11 cellular contexts compared by ENCODE assay signal in genomic region chr18:26545737-26546136, GRCh38. TPM values are rescaled to one million over a fixed set of nuclear protein-coding genes. Genes with fewer than 3 reads are reported as not detected.
DNase-seq lines count a peak whose midpoint lies in the region; ATAC-seq and TF ChIP-seq lines count a peak whose summit lies in the region.
"Had no signal": no experiment of that assay in that cellular context is flagged by ENCODE, and none has a peak within 500 bp of the region (broad histone marks: within the 10 kb centered on the region; RNA-seq: fewer than 3 reads in every experiment).

No MANE protein-coding gene starts in this region.

- H3K27ac ChIP-seq in CD4-positive, alpha-beta memory T cell (ENCODE audit: low read depth, low read length): no peak overlapping the region
- H3K27ac ChIP-seq in naive thymus-derived CD4-positive, alpha-beta T cell (ENCODE audit: low read depth, low read length): no peak overlapping the region

- H3K9me3 ChIP-seq in CD4-positive, alpha-beta memory T cell (ENCODE audit: control insufficient read depth in 1 of 2, low read length in 2 of 2): no peaks in the 10 kb centered on the region
- H3K9me3 ChIP-seq in naive thymus-derived CD4-positive, alpha-beta T cell (ENCODE audit: control insufficient read depth in 2 of 3, low read length in 3 of 3): no peaks in the 10 kb centered on the region

- no peaks in the 10 kb centered on the region for H3K27me3 ChIP-seq in CD4-positive, alpha-beta memory T cell (ENCODE audit: insufficient read depth, low read length)
- H3K27me3 ChIP-seq in naive thymus-derived CD4-positive, alpha-beta T cell (ENCODE audit: control insufficient read depth in 2 of 2, insufficient read depth in 2 of 2, low read length in 2 of 2): no peaks in the 10 kb centered on the region

- peaks cover 0 to 1% of the 10 kb centered on the region in 2 donors for H3K36me3 Mint-ChIP-seq in CD4-positive, alpha-beta memory T cell
- H3K36me3 Mint-ChIP-seq in chondrocyte (ENCODE audit: low read depth): no peaks in the 10 kb centered on the region
- peaks cover 0 to 5% (median 0%) of the 10 kb centered on the region in 5 donors for H3K36me3 Mint-ChIP-seq in naive thymus-derived CD4-positive, alpha-beta T cell

- no peak for DNase-seq in CD4-positive, alpha-beta memory T cell
- DNase-seq in Jurkat, Clone E6-1 (ENCODE audit: low read depth, low spot score): no peak
- DNase-seq in chondrocyte (ENCODE audit: low spot score): no peak
- no peak for DNase-seq in naive thymus-derived CD4-positive, alpha-beta T cell
- DNase-seq in NCI-H2107 treated with DMSO at 0.1 percent for 48 hours (lab: John Stamatoyannopoulos, UW; ENCODE audit: unreplicated experiment): no peak
- DNase-seq in NCI-H446 (lab: John Stamatoyannopoulos, UW): no peak
- DNase-seq: NCI-H345, posterior cingulate gyrus, T-helper 17 cell had no signal

- TF ChIP-seq CTCF in chondrocyte (IDR thresholded peaks at IDR 0.05): no peak

- intact Hi-C loops in CD4-positive, alpha-beta memory T cell (cut with micrococcal nuclease): loop anchor here (5.0 kb wide), 1 partner anchor 453 kb away; the partner anchor contains the start of gene SS18
- intact Hi-C loops in naive thymus-derived CD4-positive, alpha-beta T cell (cut with micrococcal nuclease): loop anchor here (5.0 to 10.0 kb wide), 5 partner anchors 112 to 453 kb away; partner anchors contain the start of genes SS18 (in 2 of the 2) and TAF4B (in 1 of the 2)

- peaks cover 22 to 59% (median 33%) of the 10 kb centered on the region in 4 donors for H3K4me1 Mint-ChIP-seq in CD4-positive, alpha-beta memory T cell
- peaks cover 50% of the 10 kb centered on the region for H3K4me1 Mint-ChIP-seq in chondrocyte (ENCODE audit: low read depth)
- H3K4me1 Mint-ChIP-seq in naive thymus-derived CD4-positive, alpha-beta T cell: peaks cover 18 to 55% (median 36%) of the 10 kb centered on the region in 7 donors

- peaks cover 2 to 10% of the 10 kb centered on the region in 2 donors for H3K27me3 Mint-ChIP-seq in CD4-positive, alpha-beta memory T cell
- no peaks in the 10 kb centered on the region for H3K27me3 Mint-ChIP-seq in chondrocyte (ENCODE audit: low read depth)
- H3K27me3 Mint-ChIP-seq in naive thymus-derived CD4-positive, alpha-beta T cell: peaks cover 0 to 18% (median 7%) of the 10 kb centered on the region in 5 donors

- H3K4me1 ChIP-seq in CD4-positive, alpha-beta memory T cell (ENCODE audit: insufficient read depth, low read length): peaks cover 37% of the 10 kb centered on the region
- H3K4me1 ChIP-seq in naive thymus-derived CD4-positive, alpha-beta T cell (ENCODE audit: control insufficient read depth in 2 of 2, insufficient read depth in 2 of 2, low read length in 2 of 2): no peaks in the 10 kb centered on the region

- POLR2A ChIA-PET in CD4-positive, alpha-beta memory T cell (lab: Charles Lee; ENCODE audit: partially characterized antibody): no interaction called here
- POLR2A ChIA-PET in naive thymus-derived CD4-positive, alpha-beta T cell (lab: Charles Lee): no interaction called here

- H3K9me3 Mint-ChIP-seq in CD4-positive, alpha-beta memory T cell: peaks cover 0 to 6% (median 0%) of the 10 kb centered on the region in 8 donors
- no peaks in the 10 kb centered on the region for H3K9me3 Mint-ChIP-seq in chondrocyte (ENCODE audit: low read depth)
- peaks cover 0 to 5% (median 0%) of the 10 kb centered on the region in 11 donors for H3K9me3 Mint-ChIP-seq in naive thymus-derived CD4-positive, alpha-beta T cell

- H3K4me3 Mint-ChIP-seq in CD4-positive, alpha-beta memory T cell: peak overlapping the region in 7 of 8 donors; percentile 2 to 76 (median 25)
- peak overlapping the region; percentile 51 for H3K4me3 Mint-ChIP-seq in chondrocyte (ENCODE audit: unreplicated experiment)
- H3K4me3 Mint-ChIP-seq in naive thymus-derived CD4-positive, alpha-beta T cell: peak overlapping the region in 7 of 10 donors; percentile 13 to 92 (median 47)

- no peak overlapping the region for H3K4me3 ChIP-seq in CD4-positive, alpha-beta memory T cell (ENCODE audit: low read length in 2 of 2)
- H3K4me3 ChIP-seq in Jurkat, Clone E6-1 (ENCODE audit: low read length): peak overlapping the region; percentile 13
- H3K4me3 ChIP-seq in naive thymus-derived CD4-positive, alpha-beta T cell (ENCODE audit: low read length): no peak overlapping the region

- CTCF ChIA-PET in CD4-positive, alpha-beta memory T cell (lab: Charles Lee; ENCODE audit: partially characterized antibody): no interaction called here
- CTCF ChIA-PET in naive thymus-derived CD4-positive, alpha-beta T cell (lab: Charles Lee): interaction anchor here (0.6 kb wide), 1 partner anchor 696 kb away, joined by 3 read pairs; no protein-coding TSS in a partner anchor

- no peak for ATAC-seq in naive thymus-derived CD4-positive, alpha-beta T cell
- ATAC-seq in GM18873 (IDR thresholded peaks at IDR 0.05; ENCODE audit: low FRiP score, unreplicated experiment): no peak
- ATAC-seq in GM21515 (IDR thresholded peaks at IDR 0.05; ENCODE audit: unreplicated experiment): no peak
- ATAC-seq: T-helper 17 cell had no signal

- H3K36me3 ChIP-seq in CD4-positive, alpha-beta memory T cell (ENCODE audit: insufficient read depth, low read length): no peaks in the 10 kb centered on the region
- no peaks in the 10 kb centered on the region for H3K36me3 ChIP-seq in naive thymus-derived CD4-positive, alpha-beta T cell (ENCODE audit: control insufficient read depth in 2 of 3, insufficient read depth in 3 of 3, low read length in 3 of 3)

- H3K27ac Mint-ChIP-seq in CD4-positive, alpha-beta memory T cell: no peak overlapping the region
- H3K27ac Mint-ChIP-seq in chondrocyte (ENCODE audit: unreplicated experiment): no peak overlapping the region
- no peak overlapping the region for H3K27ac Mint-ChIP-seq in naive thymus-derived CD4-positive, alpha-beta T cell
- H3K27ac Mint-ChIP-seq: T-helper 17 cell had no signal

RNA-seq across cellular contexts. Expression of gene KCTD1, which starts 2.6 kb away (rescaled TPM):
- 1 to 10 TPM; 2.8 to 3.4 TPM for total RNA-seq in CD4-positive, alpha-beta memory T cell
- polyA plus RNA-seq in CD4-positive, alpha-beta memory T cell: under 1 TPM in 1 of 2 donors, not detected in 1; 0.34 TPM
- 17.4 TPM for polyA plus RNA-seq in Jurkat, Clone E6-1 (2012; ENCODE audit: insufficient read depth, insufficient read length)
- total RNA-seq in chondrocyte: 17.1 to 18.1 TPM (median 17.5 TPM) in 3 replicates
- total RNA-seq in naive thymus-derived CD4-positive, alpha-beta T cell: 1 to 10 TPM; 2.1 to 4.5 (median 2.6) TPM
- under 1 TPM; 0.19 to 0.36 TPM for polyA plus RNA-seq in naive thymus-derived CD4-positive, alpha-beta T cell
